ENCODE assay signal across 1 cellular context in the genomic region with DNA sequence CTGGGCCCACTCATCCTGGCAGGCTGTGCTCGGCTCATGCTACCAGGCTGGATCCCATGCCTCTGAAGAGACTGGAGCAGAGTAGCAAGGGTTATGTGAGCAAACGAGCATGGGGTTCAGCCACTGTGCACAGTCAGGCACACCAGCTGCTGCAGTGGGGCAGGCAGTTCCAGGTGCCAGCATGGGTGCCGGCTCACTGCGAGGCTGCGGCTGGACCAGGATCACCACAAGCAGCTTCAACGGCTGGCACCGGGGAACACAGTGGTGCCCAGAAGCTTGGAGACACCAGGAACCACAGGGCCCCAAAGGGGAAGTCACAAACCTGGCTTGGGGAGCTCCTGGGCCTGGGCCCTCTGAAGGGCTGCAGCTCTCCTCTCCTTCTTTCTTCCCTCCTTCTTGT.
TF ChIP-seq lines count a peak whose summit lies in the region.

No MANE protein-coding gene starts in this region.

TF ChIP-seq in HepG2, 621 proteins besides CTCF, POLR2A, EP300 and RAD21:
- 0 out of 2 replicates have a peak, but pooled peaks have one; percentile 29 for TF ChIP-seq ZNF253 (CRISPR knock-in tag; IDR thresholded peaks at IDR 0.05; ENCODE audit: borderline replicate concordance)
- no peak for TF ChIP-seq ZNF564 (CRISPR knock-in tag; IDR thresholded peaks at IDR 0.05)
- no peak for TF ChIP-seq PHF20 (CRISPR knock-in tag; IDR thresholded peaks at IDR 0.05)
- TF ChIP-seq, protein P1, sequence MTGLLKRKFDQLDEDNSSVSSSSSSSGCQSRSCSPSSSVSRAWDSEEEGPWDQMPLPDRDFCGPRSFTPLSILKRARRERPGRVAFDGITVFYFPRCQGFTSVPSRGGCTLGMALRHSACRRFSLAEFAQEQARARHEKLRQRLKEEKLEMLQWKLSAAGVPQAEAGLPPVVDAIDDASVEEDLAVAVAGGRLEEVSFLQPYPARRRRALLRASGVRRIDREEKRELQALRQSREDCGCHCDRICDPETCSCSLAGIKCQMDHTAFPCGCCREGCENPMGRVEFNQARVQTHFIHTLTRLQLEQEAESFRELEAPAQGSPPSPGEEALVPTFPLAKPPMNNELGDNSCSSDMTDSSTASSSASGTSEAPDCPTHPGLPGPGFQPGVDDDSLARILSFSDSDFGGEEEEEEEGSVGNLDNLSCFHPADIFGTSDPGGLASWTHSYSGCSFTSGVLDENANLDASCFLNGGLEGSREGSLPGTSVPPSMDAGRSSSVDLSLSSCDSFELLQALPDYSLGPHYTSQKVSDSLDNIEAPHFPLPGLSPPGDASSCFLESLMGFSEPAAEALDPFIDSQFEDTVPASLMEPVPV (CRISPR knock-in tag; IDR thresholded peaks at IDR 0.05) = no peak
- TF ChIP-seq ZNF142 (CRISPR knock-in tag; IDR thresholded peaks at IDR 0.05) = no peak
- TF ChIP-seq CCDC6 (CRISPR knock-in tag; IDR thresholded peaks at IDR 0.05) = no peak
